ENCODE assay signal across 8 cellular contexts in the genomic region with DNA sequence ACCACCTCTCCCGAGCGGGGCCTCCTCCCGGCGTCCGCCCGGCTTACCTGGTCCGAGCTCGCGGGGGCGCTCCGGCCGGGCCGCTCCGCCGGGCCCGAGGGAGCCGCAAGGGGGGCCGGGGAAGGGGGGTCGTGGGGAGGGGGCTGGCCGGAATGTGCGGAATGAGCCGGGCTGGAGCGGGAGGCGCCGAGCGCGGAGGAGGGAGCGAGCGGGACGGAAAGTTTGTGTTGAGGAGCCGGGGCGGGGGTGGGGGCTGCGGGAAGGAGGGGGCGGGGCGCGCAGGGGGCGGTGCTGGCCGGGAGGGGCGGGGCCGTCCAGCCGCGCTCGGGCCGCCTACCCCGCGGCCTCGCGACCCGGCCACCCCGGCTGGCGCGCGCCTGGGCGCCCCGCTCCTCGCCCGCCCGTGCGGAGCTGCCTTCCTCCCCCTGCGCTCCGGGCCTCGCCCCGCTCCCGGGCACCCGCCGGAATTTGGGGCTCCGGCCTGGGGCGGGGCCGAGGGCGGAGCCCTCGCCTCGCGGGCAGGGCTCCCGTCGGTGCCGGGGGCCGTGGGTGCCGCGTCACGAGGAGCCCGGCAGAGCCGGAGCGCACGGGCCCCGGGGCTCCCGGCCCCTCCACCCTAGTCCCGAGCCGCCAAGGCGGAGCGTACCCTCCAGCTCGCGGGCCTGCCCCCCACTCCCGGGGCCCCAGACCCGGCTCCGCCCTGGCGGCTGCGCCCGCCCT. TPM values are rescaled to one million over a fixed set of nuclear protein-coding genes. Genes with fewer than 3 reads are reported as not detected.
DNase-seq lines count a peak whose midpoint lies in the region; ATAC-seq, FAIRE-seq and TF ChIP-seq lines count a peak whose summit lies in the region.

A gene (minus strand): TSS at position 229 of the 720 bp plus-strand sequence.

- CTCF ChIA-PET in AG04449 (lab: Yijun Ruan, JAX), result interaction anchor here (0.9 to 2.1 kb wide), 7 partner anchors 10 to 55 kb away, joined by 3 to 7 read pairs (median 4); a partner anchor contains a TSS

- H2BK15ac ChIP-seq in neuronal stem cell (ENCODE audit: low read length), result peak within 1 kb of the TSS; percentile 96

- H3K27ac ChIP-seq in OCI-LY3 (ENCODE audit: low read length) (no peak within 1 kb of the TSS), foreskin keratinocyte (peak within 1 kb of the TSS; percentile 89), neuronal stem cell (replicated peaks; ENCODE audit: low read length) (peak within 1 kb of the TSS; percentile 89)

- H3K14ac ChIP-seq in neuronal stem cell (ENCODE audit: low read length), result peak within 1 kb of the TSS; percentile 89

- peak within 1 kb of the TSS; percentile 98 for H3K18ac ChIP-seq in neuronal stem cell (ENCODE audit: low read length)

- H3K79me2 ChIP-seq in OCI-LY3 (ENCODE audit: low read length), result no peaks in the 10 kb centered on the region

- H3K23ac ChIP-seq in neuronal stem cell (ENCODE audit: low read depth, low read length, poor library complexity), result peak within 1 kb of the TSS; percentile 94

- ATAC-seq in foreskin keratinocyte, result peak; percentile 56
- no peak for ATAC-seq in HG03469 (IDR thresholded peaks at IDR 0.05; ENCODE audit: unreplicated experiment)

- peak within 1 kb of the TSS; percentile 10 for H3K4ac ChIP-seq in neuronal stem cell (ENCODE audit: low read length)

- peak; percentile 13 for TF ChIP-seq CTCF in AG04449 (IDR thresholded peaks at IDR 0.05; ENCODE audit: insufficient read depth, low read length, missing control alignments)
- no peak for TF ChIP-seq CTCF in OCI-LY3 (IDR thresholded peaks at IDR 0.05; ENCODE audit: low read depth, low read length)
- no peak for TF ChIP-seq CTCF in foreskin keratinocyte (conservative IDR thresholded peaks at IDR 0.05)

- peak within 1 kb of the TSS; percentile 98 for H4K8ac ChIP-seq in neuronal stem cell (ENCODE audit: low read depth, low read length)

- H3K79me1 ChIP-seq in neuronal stem cell (ENCODE audit: low read depth, low read length), result peaks cover 9% of the 10 kb centered on the region

- peaks cover 6% of the 10 kb centered on the region for H3K4me1 ChIP-seq in OCI-LY3 (ENCODE audit: low read length)
- H3K4me1 ChIP-seq in foreskin keratinocyte, result peaks cover 5% of the 10 kb centered on the region
- peaks cover 45 to 53% of the 10 kb centered on the region in 2 donors for H3K4me1 ChIP-seq in neuronal stem cell (ENCODE audit: control insufficient read depth in 2 of 2, insufficient read depth in 1 of 2, low read depth in 1 of 2, low read length in 2 of 2)

- peak within 1 kb of the TSS; percentile 95 for H2BK120ac ChIP-seq in neuronal stem cell (ENCODE audit: low read depth, low read length)

- H2AK5ac ChIP-seq in neuronal stem cell (ENCODE audit: low read depth, low read length), result peak within 1 kb of the TSS; percentile 98

- H2BK5ac ChIP-seq in neuronal stem cell (ENCODE audit: low read length), result peak within 1 kb of the TSS; percentile 77

- H3K4me2 ChIP-seq in OCI-LY3 (ENCODE audit: low read length) (no peak within 1 kb of the TSS; the same call in 1 of the 2 replicates), neuronal stem cell (ENCODE audit: insufficient read depth, low read length, poor library complexity, severe bottlenecking) (peak within 1 kb of the TSS; percentile 81)

- H4K91ac ChIP-seq in neuronal stem cell (ENCODE audit: low read depth, low read length, poor library complexity), result peak within 1 kb of the TSS; percentile 82

- H2BK12ac ChIP-seq in neuronal stem cell (ENCODE audit: low read length), result peak within 1 kb of the TSS; percentile 95

- H3K9me3 ChIP-seq in OCI-LY3 (ENCODE audit: insufficient read depth, low read length), result no peaks in the 10 kb centered on the region
- H3K9me3 ChIP-seq in neuronal stem cell (replicated peaks in 1 of 2; ENCODE audit: control insufficient read depth in 2 of 2, insufficient read depth in 1 of 2, low read depth in 1 of 2, low read length in 2 of 2), result peaks cover 0 to 2% of the 10 kb centered on the region in 2 donors

- no peak for FAIRE-seq in GM19239 (lab: Jason Lieb, UNC)

- no peak within 1 kb of the TSS for H3K9ac ChIP-seq in OCI-LY3 (ENCODE audit: low read length)
- H3K9ac ChIP-seq in neuronal stem cell (ENCODE audit: low read depth, low read length, poor library complexity), result peak within 1 kb of the TSS; percentile 95

- POLR2A ChIA-PET in AG04449 (lab: Yijun Ruan, JAX), result interaction anchor here (1.1 to 3.9 kb wide), 6 partner anchors 8 to 28 kb away, joined by 3 to 22 read pairs (median 6); a partner anchor contains a TSS

- H3K27me3 ChIP-seq in OCI-LY3 (ENCODE audit: low read depth, low read length), result peaks cover 8% of the 10 kb centered on the region; the same call in 1 of the 2 replicates
- no peaks in the 10 kb centered on the region for H3K27me3 ChIP-seq in foreskin keratinocyte
- H3K27me3 ChIP-seq in neuronal stem cell (ENCODE audit: control insufficient read depth in 3 of 3, insufficient read depth in 3 of 3, low read depth in 1 of 3, low read length in 3 of 3), result no peaks in the 10 kb centered on the region

- H3K36me3 ChIP-seq in OCI-LY3 (replicated peaks; ENCODE audit: low read depth, low read length) (no peaks in the 10 kb centered on the region), neuronal stem cell (replicated peaks in 1 of 2; ENCODE audit: control insufficient read depth in 2 of 2, insufficient read depth in 2 of 2, low read length in 2 of 2) (peaks cover 0 to 3% of the 10 kb centered on the region in 2 donors)

- H3K4me3 ChIP-seq in AG04449 (ENCODE audit: low read depth, low read length), result peak within 1 kb of the TSS; percentile 77
- peak within 1 kb of the TSS; percentile 42; the same call in 1 of the 2 replicates for H3K4me3 ChIP-seq in OCI-LY3 (ENCODE audit: low read length)
- peak within 1 kb of the TSS; percentile 64 to 89 for H3K4me3 ChIP-seq in neuronal stem cell (ENCODE audit: low read length in 2 of 2)

- H4K20me1 ChIP-seq in OCI-LY3 (ENCODE audit: insufficient read depth, low read length), result no peaks in the 10 kb centered on the region

- no CpG with 5 or more reads among the region's 98 CpGs for WGBS in neuronal stem cell (ENCODE audit: extremely low coverage in 2 of 2, insufficient read length in 2 of 2, insufficient replicate concordance in 1 of 2), 2 donors

- DNase-seq in AG04449 (ENCODE audit: low read depth, low spot score), result no peak
- peak; percentile 94 for DNase-seq in GM19239 (ENCODE audit: insufficient read length, low spot score)
- DNase-seq in activated T-helper 9 cell treated with anti-CD3 and anti-CD28 coated beads, Interleukin-2, amount 50 U/mL, for 16 hours (ENCODE audit: low read depth), result peak; percentile 41
- peak; percentile 46 to 58 for DNase-seq in foreskin keratinocyte
- peak; percentile 89 for DNase-seq in neuronal stem cell (ENCODE audit: low spot score)
- DNase-seq in NCI-H2029 (lab: John Stamatoyannopoulos, UW), result no peak

- H2AFZ ChIP-seq in OCI-LY3 (ENCODE audit: low read depth, low read length) (no peak within 1 kb of the TSS), neuronal stem cell (ENCODE audit: low read length) (peak within 1 kb of the TSS; percentile 92)

RNA-seq across cellular contexts. Expression of the gene that starts here (rescaled TPM):
- 14.0 and 14.9 TPM in 2 replicates for total RNA-seq in foreskin keratinocyte
- 17.1 and 17.2 TPM in 2 replicates for polyA plus RNA-seq in foreskin keratinocyte
- polyA plus RNA-seq in neuronal stem cell (2013, experiment 1 of 2), result 37.2 TPM
- polyA plus RNA-seq in neuronal stem cell (2013, experiment 2 of 2), result 37.9 TPM

Comparison
In these comparisons a context has a peak if more than half of its experiments do, and no peak if none do; other contexts are left out.
1. DNase-seq: peak in GM19239 (single experiment), activated T-helper 9 cell treated with anti-CD3 and anti-CD28 coated beads, Interleukin-2, amount 50 U/mL, for 16 hours (single experiment), foreskin keratinocyte (2 of 2) and neuronal stem cell (single experiment); none in AG04449 (single experiment) and NCI-H2029 (single experiment).
2. Peak in every context shown above with its lines, with median percentiles within 50 percentile points of each other: H3K4me3 ChIP-seq.